1 cellular context compared by ENCODE assay signal in the genomic region with DNA sequence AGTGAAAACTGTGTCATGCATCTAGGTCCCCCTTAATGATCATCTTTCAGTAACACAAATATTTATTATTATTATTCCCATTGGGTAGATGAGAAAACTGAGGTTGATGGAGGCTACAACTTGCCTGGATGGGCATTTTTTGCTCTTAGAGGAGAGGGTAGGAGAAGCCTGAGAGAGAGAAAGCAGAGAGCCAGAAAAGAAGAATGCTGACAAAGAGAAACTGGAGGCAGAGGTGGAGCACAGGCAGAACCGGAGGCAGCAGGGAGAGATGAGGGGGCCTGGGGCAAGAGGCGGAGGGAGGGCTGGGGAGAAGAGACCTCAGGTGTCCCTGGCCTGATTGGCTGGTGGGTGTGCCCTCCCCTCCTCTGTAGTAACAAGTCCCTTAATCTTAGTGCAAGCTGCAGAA.
TF ChIP-seq lines count a peak whose summit lies in the region.

No MANE protein-coding gene starts in this region.

TF ChIP-seq in GM23338, 12 proteins besides CTCF, POLR2A, EP300 and RAD21:
- TF ChIP-seq, protein P1, sequence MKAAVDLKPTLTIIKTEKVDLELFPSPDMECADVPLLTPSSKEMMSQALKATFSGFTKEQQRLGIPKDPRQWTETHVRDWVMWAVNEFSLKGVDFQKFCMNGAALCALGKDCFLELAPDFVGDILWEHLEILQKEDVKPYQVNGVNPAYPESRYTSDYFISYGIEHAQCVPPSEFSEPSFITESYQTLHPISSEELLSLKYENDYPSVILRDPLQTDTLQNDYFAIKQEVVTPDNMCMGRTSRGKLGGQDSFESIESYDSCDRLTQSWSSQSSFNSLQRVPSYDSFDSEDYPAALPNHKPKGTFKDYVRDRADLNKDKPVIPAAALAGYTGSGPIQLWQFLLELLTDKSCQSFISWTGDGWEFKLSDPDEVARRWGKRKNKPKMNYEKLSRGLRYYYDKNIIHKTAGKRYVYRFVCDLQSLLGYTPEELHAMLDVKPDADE (IDR thresholded peaks at IDR 0.05), result no peak
- TF ChIP-seq NANOG (IDR thresholded peaks at IDR 0.05; ENCODE audit: borderline replicate concordance) (no peak), POLR2AphosphoS5 (IDR thresholded peaks at IDR 0.05; ENCODE audit: low read depth) (no peak), ZNF114 (CRISPR knock-in tag; IDR thresholded peaks at IDR 0.05) (no peak), EZH2phosphoT487 (IDR thresholded peaks at IDR 0.05; ENCODE audit: unreplicated experiment) (no peak), STAT1 (IDR thresholded peaks at IDR 0.05; ENCODE audit: unreplicated experiment) (no peak), JUNB (IDR thresholded peaks at IDR 0.05; ENCODE audit: unreplicated experiment) (no peak), CREB1 (CRISPR knock-in tag; IDR thresholded peaks at IDR 0.05; ENCODE audit: low read depth) (no peak), EZH2 (IDR thresholded peaks at IDR 0.05; ENCODE audit: low read depth, unreplicated experiment) (no peak), ZNF331 (CRISPR knock-in tag; IDR thresholded peaks at IDR 0.05; ENCODE audit: low read depth) (no peak)
- TF ChIP-seq, protein P2, sequence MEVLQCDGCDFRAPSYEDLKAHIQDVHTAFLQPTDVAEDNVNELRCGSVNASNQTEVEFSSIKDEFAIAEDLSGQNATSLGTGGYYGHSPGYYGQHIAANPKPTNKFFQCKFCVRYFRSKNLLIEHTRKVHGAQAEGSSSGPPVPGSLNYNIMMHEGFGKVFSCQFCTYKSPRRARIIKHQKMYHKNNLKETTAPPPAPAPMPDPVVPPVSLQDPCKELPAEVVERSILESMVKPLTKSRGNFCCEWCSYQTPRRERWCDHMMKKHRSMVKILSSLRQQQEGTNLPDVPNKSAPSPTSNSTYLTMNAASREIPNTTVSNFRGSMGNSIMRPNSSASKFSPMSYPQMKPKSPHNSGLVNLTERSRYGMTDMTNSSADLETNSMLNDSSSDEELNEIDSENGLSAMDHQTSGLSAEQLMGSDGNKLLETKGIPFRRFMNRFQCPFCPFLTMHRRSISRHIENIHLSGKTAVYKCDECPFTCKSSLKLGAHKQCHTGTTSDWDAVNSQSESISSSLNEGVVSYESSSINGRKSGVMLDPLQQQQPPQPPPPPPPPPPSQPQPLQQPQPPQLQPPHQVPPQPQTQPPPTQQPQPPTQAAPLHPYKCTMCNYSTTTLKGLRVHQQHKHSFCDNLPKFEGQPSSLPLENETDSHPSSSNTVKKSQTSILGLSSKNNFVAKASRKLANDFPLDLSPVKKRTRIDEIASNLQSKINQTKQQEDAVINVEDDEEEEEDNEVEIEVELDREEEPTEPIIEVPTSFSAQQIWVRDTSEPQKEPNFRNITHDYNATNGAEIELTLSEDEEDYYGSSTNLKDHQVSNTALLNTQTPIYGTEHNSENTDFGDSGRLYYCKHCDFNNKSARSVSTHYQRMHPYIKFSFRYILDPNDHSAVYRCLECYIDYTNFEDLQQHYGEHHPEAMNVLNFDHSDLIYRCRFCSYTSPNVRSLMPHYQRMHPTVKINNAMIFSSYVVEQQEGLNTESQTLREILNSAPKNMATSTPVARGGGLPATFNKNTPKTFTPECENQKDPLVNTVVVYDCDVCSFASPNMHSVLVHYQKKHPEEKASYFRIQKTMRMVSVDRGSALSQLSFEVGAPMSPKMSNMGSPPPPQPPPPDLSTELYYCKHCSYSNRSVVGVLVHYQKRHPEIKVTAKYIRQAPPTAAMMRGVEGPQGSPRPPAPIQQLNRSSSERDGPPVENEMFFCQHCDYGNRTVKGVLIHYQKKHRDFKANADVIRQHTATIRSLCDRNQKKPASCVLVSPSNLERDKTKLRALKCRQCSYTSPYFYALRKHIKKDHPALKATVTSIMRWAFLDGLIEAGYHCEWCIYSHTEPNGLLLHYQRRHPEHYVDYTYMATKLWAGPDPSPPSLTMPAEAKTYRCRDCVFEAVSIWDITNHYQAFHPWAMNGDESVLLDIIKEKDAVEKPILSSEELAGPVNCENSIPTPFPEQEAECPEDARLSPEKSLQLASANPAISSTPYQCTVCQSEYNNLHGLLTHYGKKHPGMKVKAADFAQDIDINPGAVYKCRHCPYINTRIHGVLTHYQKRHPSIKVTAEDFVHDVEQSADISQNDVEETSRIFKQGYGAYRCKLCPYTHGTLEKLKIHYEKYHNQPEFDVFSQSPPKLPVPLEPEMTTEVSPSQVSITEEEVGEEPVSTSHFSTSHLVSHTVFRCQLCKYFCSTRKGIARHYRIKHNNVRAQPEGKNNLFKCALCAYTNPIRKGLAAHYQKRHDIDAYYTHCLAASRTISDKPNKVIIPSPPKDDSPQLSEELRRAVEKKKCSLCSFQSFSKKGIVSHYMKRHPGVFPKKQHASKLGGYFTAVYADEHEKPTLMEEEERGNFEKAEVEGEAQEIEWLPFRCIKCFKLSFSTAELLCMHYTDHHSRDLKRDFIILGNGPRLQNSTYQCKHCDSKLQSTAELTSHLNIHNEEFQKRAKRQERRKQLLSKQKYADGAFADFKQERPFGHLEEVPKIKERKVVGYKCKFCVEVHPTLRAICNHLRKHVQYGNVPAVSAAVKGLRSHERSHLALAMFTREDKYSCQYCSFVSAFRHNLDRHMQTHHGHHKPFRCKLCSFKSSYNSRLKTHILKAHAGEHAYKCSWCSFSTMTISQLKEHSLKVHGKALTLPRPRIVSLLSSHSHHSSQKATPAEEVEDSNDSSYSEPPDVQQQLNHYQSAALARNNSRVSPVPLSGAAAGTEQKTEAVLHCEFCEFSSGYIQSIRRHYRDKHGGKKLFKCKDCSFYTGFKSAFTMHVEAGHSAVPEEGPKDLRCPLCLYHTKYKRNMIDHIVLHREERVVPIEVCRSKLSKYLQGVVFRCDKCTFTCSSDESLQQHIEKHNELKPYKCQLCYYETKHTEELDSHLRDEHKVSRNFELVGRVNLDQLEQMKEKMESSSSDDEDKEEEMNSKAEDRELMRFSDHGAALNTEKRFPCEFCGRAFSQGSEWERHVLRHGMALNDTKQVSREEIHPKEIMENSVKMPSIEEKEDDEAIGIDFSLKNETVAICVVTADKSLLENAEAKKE (CRISPR knock-in tag; IDR thresholded peaks at IDR 0.05), result no peak
- TF ChIP-seq, protein P3, sequence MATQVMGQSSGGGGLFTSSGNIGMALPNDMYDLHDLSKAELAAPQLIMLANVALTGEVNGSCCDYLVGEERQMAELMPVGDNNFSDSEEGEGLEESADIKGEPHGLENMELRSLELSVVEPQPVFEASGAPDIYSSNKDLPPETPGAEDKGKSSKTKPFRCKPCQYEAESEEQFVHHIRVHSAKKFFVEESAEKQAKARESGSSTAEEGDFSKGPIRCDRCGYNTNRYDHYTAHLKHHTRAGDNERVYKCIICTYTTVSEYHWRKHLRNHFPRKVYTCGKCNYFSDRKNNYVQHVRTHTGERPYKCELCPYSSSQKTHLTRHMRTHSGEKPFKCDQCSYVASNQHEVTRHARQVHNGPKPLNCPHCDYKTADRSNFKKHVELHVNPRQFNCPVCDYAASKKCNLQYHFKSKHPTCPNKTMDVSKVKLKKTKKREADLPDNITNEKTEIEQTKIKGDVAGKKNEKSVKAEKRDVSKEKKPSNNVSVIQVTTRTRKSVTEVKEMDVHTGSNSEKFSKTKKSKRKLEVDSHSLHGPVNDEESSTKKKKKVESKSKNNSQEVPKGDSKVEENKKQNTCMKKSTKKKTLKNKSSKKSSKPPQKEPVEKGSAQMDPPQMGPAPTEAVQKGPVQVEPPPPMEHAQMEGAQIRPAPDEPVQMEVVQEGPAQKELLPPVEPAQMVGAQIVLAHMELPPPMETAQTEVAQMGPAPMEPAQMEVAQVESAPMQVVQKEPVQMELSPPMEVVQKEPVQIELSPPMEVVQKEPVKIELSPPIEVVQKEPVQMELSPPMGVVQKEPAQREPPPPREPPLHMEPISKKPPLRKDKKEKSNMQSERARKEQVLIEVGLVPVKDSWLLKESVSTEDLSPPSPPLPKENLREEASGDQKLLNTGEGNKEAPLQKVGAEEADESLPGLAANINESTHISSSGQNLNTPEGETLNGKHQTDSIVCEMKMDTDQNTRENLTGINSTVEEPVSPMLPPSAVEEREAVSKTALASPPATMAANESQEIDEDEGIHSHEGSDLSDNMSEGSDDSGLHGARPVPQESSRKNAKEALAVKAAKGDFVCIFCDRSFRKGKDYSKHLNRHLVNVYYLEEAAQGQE (IDR thresholded peaks at IDR 0.05; ENCODE audit: unreplicated experiment), result no peak
TF ChIP-seq in GM23338: peak in this region for 0.
